Comparison of ENCODE assay signal across 28 cellular contexts in the genomic region with DNA sequence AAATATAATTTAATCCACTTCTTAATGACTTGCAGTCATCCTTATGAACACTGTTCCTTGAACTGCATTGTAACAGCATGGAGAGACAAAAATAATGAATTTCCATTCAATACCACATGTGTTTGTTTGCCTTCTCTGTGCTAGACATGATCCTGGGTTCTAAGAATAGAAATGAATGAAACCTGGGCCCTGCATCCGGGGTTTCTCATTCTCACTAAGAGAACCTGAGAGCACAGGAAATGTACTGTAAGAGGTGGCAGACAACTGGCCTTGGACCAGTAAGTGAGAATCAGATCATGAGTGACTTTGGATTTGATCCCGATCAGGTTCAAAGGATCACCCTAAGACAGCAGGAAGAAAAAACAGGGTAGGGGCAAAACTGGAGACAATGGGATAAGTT.
"Had no signal": no experiment of that assay in that cellular context is flagged by ENCODE, and none has a peak within 500 bp of the region (broad histone marks: within the 10 kb centered on the region; RNA-seq: fewer than 3 reads in every experiment).

No MANE protein-coding gene starts in this region.

- H3K4me1 Mint-ChIP-seq: naive B cell; neural crest cell; stimulated activated naive B cell treated with anti-CD40 and anti-IgM and Interleukin-4, amounts not matched to agents 10 μg/mL and 1 μg/mL and 100 μg/mL, for 72 hours had no signal

- H3K9me3 ChIP-seq: esophagus squamous epithelium, heart right ventricle, left lung, mucosa of descending colon, neutrophil, right lobe of liver, thoracic aorta, tibial nerve, upper lobe of left lung had no signal

- H3K4me1 ChIP-seq: esophagus squamous epithelium, left lung, parathyroid adenoma, right lobe of liver, upper lobe of left lung had no signal

- DNase-seq: effector memory CD4-positive, alpha-beta T cell; erythroblast; esophagus squamous epithelium; foreskin melanocyte; glutamatergic neuron; heart right ventricle; hippocampal formation; left cardiac atrium; left lung; mesenchymal stem cell; mucosa of descending colon; naive B cell; right lobe of liver; small intestine; stimulated activated CD4-positive, alpha-beta T cell treated with anti-CD3 and anti-CD28 coated beads, Interleukin-15, amount 100 ng/mL, for 24 hours; stimulated activated CD4-positive, alpha-beta T cell treated with anti-CD3 and anti-CD28 coated beads, Interleukin-2, amount 100 ng/mL, for 48 hours; stimulated activated naive B cell treated with anti-CD40 and anti-IgM and Interleukin-4, amounts not matched to agents 10 μg/mL and 1 μg/mL and 100 μg/mL, for 72 hours; upper lobe of left lung had no signal

- H3K79me2 ChIP-seq: parathyroid adenoma had no signal

- H3K27ac ChIP-seq: esophagus squamous epithelium, heart right ventricle, left lung, neutrophil, parathyroid adenoma, right lobe of liver, thoracic aorta, tibial nerve, upper lobe of left lung had no signal

- H3K36me3 ChIP-seq: esophagus squamous epithelium, heart right ventricle, left lung, neutrophil, right lobe of liver, thoracic aorta, tibial nerve, upper lobe of left lung had no signal

- ATAC-seq: heart right ventricle; left cardiac atrium; left lung; mucosa of descending colon; natural killer cell treated with Interleukin-12 subunit alpha and Interleukin-12 subunit beta and Interleukin-15 and Interleukin-18, amount 100 ng/mL, for 72 hours; right lobe of liver; stimulated activated naive B cell treated with anti-CD40 and anti-IgM and Interleukin-4, amounts not matched to agents 10 μg/mL and 1 μg/mL and 100 μg/mL, for 72 hours had no signal

- H3K4me3 ChIP-seq: esophagus squamous epithelium, heart right ventricle, left lung, mucosa of descending colon, right lobe of liver, thoracic aorta, tibial nerve, upper lobe of left lung had no signal

- H3K9me3 Mint-ChIP-seq: dendritic cell treated with granulocyte-macrophage colony-stimulating factor and Interleukin-4, amounts not matched to agents 40 ng/mL and 50 ng/mL, for 4 days; naive B cell; natural killer cell treated with Interleukin-12 subunit alpha and Interleukin-12 subunit beta and Interleukin-15 and Interleukin-18, amount 100 ng/mL, for 72 hours; stimulated activated naive B cell treated with anti-CD40 and anti-IgM and Interleukin-4, amounts not matched to agents 10 μg/mL and 1 μg/mL and 100 μg/mL, for 72 hours had no signal

- H2AFZ ChIP-seq: parathyroid adenoma had no signal

- H3K4me3 Mint-ChIP-seq: dendritic cell treated with granulocyte-macrophage colony-stimulating factor and Interleukin-4, amounts not matched to agents 40 ng/mL and 50 ng/mL, for 4 days; mesothelial cell of epicardium; naive B cell; natural killer cell treated with Interleukin-12 subunit alpha and Interleukin-12 subunit beta and Interleukin-15 and Interleukin-18, amount 100 ng/mL, for 72 hours; neural crest cell; stimulated activated naive B cell treated with anti-CD40 and anti-IgM and Interleukin-4, amounts not matched to agents 10 μg/mL and 1 μg/mL and 100 μg/mL, for 72 hours; stimulated activated naive CD8-positive, alpha-beta T cell treated with anti-CD3 and anti-CD28 coated beads, Interleukin-15, Interleukin-2, amounts not matched to agents 100 ng/mL and 50 ng/mL, for 24 hours had no signal

- H3K27me3 ChIP-seq: esophagus squamous epithelium, heart right ventricle, left lung, neutrophil, right lobe of liver, tibial nerve, upper lobe of left lung had no signal

- H3K27ac Mint-ChIP-seq: dendritic cell treated with granulocyte-macrophage colony-stimulating factor and Interleukin-4, amounts not matched to agents 40 ng/mL and 50 ng/mL, for 4 days; mesothelial cell of epicardium; naive B cell; natural killer cell treated with Interleukin-12 subunit alpha and Interleukin-12 subunit beta and Interleukin-15 and Interleukin-18, amount 100 ng/mL, for 72 hours; progenitor cell of endocrine pancreas; stimulated activated naive B cell treated with anti-CD40 and anti-IgM and Interleukin-4, amounts not matched to agents 10 μg/mL and 1 μg/mL and 100 μg/mL, for 72 hours; stimulated activated naive CD8-positive, alpha-beta T cell treated with anti-CD3 and anti-CD28 coated beads, Interleukin-15, Interleukin-2, amounts not matched to agents 100 ng/mL and 50 ng/mL, for 24 hours had no signal

- H3K9ac ChIP-seq: parathyroid adenoma had no signal

- H3K36me3 Mint-ChIP-seq: mesothelial cell of epicardium; naive B cell; natural killer cell treated with Interleukin-12 subunit alpha and Interleukin-12 subunit beta and Interleukin-15 and Interleukin-18, amount 100 ng/mL, for 72 hours; stimulated activated naive B cell treated with anti-CD40 and anti-IgM and Interleukin-4, amounts not matched to agents 10 μg/mL and 1 μg/mL and 100 μg/mL, for 72 hours had no signal

- H3K27me3 Mint-ChIP-seq: dendritic cell treated with granulocyte-macrophage colony-stimulating factor and Interleukin-4, amounts not matched to agents 40 ng/mL and 50 ng/mL, for 4 days; progenitor cell of endocrine pancreas had no signal
